In the genomic region with DNA sequence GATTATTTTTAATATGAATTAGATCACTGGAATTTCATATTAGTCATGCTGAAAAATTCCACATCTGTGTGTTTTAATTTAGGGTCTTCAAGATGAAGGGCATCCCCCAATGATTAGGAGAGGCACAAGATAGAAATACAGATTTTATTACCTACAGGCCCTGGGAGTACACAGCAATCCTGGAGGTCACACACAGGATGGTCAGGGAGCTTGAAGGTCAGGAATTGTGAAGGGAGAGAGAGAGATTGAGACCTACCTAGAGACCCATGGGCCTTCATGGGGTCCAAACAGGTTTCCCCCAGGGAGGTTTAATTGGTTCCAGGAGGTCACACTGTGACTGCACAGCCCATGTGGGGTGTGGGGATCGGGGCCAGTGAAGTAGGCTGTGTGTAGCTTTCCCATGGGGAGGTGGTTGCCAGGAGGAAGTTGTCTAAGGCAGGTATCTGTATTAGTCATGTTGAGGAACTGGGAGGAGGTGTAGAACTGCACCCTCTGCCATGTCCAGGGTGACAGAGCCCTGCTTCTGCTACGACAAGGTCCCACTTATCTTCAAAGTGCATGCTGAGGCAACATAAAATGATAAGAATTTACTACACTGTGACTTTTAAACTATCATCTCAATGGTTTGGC, we compare ENCODE assay signal across 8 cellular contexts. TPM values are rescaled to one million over a fixed set of nuclear protein-coding genes. Genes with fewer than 3 reads are reported as not detected.
DNase-seq lines count a peak whose midpoint lies in the region; ATAC-seq and TF ChIP-seq lines count a peak whose summit lies in the region.

No MANE protein-coding gene starts in this region.

- H3K4me1 Mint-ChIP-seq in MCF 10A (ENCODE audit: insufficient read depth, unreplicated experiment), result peaks cover 50% of the 10 kb centered on the region
- H3K4me1 Mint-ChIP-seq in activated CD8-positive, alpha-beta T cell treated with anti-CD3 and anti-CD28 coated beads for 36 hours (ENCODE audit: low read depth), result peaks cover 82% of the 10 kb centered on the region
- peaks cover 68% of the 10 kb centered on the region for H3K4me1 Mint-ChIP-seq in stimulated activated effector memory CD8-positive, alpha-beta T cell treated with anti-CD3 and anti-CD28 coated beads, Interleukin-12 subunit alpha, Interleukin-12 subunit beta, amount 100 ng/mL, for 72 hours

- H3K4me3 ChIP-seq in breast epithelium, result no peak overlapping the region

- H3K4me3 Mint-ChIP-seq in MCF 10A (ENCODE audit: unreplicated experiment), result no peak overlapping the region
- H3K4me3 Mint-ChIP-seq in activated CD8-positive, alpha-beta T cell treated with anti-CD3 and anti-CD28 coated beads for 36 hours, result no peak overlapping the region
- peak overlapping the region; percentile 18 for H3K4me3 Mint-ChIP-seq in stimulated activated effector memory CD8-positive, alpha-beta T cell treated with anti-CD3 and anti-CD28 coated beads, Interleukin-12 subunit alpha, Interleukin-12 subunit beta, amount 100 ng/mL, for 72 hours

- no TSS peak for BruUV-seq in MCF 10A (replicated peaks; lab: Mats Ljungman, UMichigan)

- ATAC-seq in HG03066 (IDR thresholded peaks at IDR 0.05; ENCODE audit: low read depth, unreplicated experiment), result peak; percentile 80
- ATAC-seq in activated CD8-positive, alpha-beta T cell treated with anti-CD3 and anti-CD28 coated beads for 36 hours, result peak; percentile 40
- ATAC-seq in stimulated activated effector memory CD8-positive, alpha-beta T cell treated with anti-CD3 and anti-CD28 coated beads, Interleukin-12 subunit alpha, Interleukin-12 subunit beta, amount 100 ng/mL, for 72 hours, result peak; percentile 55

- H3K9me3 ChIP-seq in breast epithelium, result no peaks in the 10 kb centered on the region

- TF ChIP-seq POLR2A in breast epithelium (IDR thresholded peaks at IDR 0.05), result no peak

- CTCF ChIA-PET in MCF 10A (lab: Yijun Ruan, JAX), result no interaction called here
- CTCF ChIA-PET in activated CD8-positive, alpha-beta T cell treated with anti-CD3 and anti-CD28 coated beads for 36 hours (lab: Charles Lee), result interaction anchor here (1.0 to 1.9 kb wide), 3 partner anchors 13 to 51 kb away, joined by 3 to 6 read pairs (median 3); no protein-coding TSS in a partner anchor

- peaks cover 9% of the 10 kb centered on the region for H3K36me3 Mint-ChIP-seq in MCF 10A (ENCODE audit: insufficient read depth, unreplicated experiment)
- peaks cover 31% of the 10 kb centered on the region for H3K36me3 Mint-ChIP-seq in activated CD8-positive, alpha-beta T cell treated with anti-CD3 and anti-CD28 coated beads for 36 hours (ENCODE audit: low read depth)
- peaks cover 89% of the 10 kb centered on the region for H3K36me3 Mint-ChIP-seq in stimulated activated effector memory CD8-positive, alpha-beta T cell treated with anti-CD3 and anti-CD28 coated beads, Interleukin-12 subunit alpha, Interleukin-12 subunit beta, amount 100 ng/mL, for 72 hours

- H3K36me3 ChIP-seq in breast epithelium, result no peaks in the 10 kb centered on the region

- peak overlapping the region in 1 of 2 donors; percentile 48 for H3K27ac ChIP-seq in breast epithelium

- H3K27me3 ChIP-seq in breast epithelium, result no peaks in the 10 kb centered on the region

- POLR2A ChIA-PET in MCF 10A (lab: Yijun Ruan, JAX), result interaction anchor here (0.5 to 5.1 kb wide), 7 partner anchors 9 to 517 kb away, joined by 3 to 46 read pairs (median 4); no protein-coding TSS in a partner anchor
- POLR2A ChIA-PET in activated CD8-positive, alpha-beta T cell treated with anti-CD3 and anti-CD28 coated beads for 36 hours (lab: Charles Lee), result interaction anchor here (1.3 kb wide), 1 partner anchor 81 kb away, joined by 3 read pairs; no protein-coding TSS in a partner anchor

- H3K27me3 Mint-ChIP-seq in MCF 10A (ENCODE audit: insufficient read depth, unreplicated experiment), result no peaks in the 10 kb centered on the region
- H3K27me3 Mint-ChIP-seq in activated CD8-positive, alpha-beta T cell treated with anti-CD3 and anti-CD28 coated beads for 36 hours, result no peaks in the 10 kb centered on the region

- TF ChIP-seq CTCF in MCF 10A (IDR thresholded peaks at IDR 0.05; ENCODE audit: unreplicated experiment), result no peak
- TF ChIP-seq CTCF in breast epithelium (IDR thresholded peaks at IDR 0.05), result no peak
- TF ChIP-seq CTCF in activated CD8-positive, alpha-beta T cell treated with anti-CD3 and anti-CD28 coated beads for 36 hours (IDR thresholded peaks at IDR 0.05), result no peak

- intact Hi-C loops in MCF 10A (cut with micrococcal nuclease) (no loop called here), breast epithelium (cut with DNase I; ENCODE audit: low total_unique reads) (no loop called here)
- intact Hi-C loops in activated CD8-positive, alpha-beta T cell treated with anti-CD3 and anti-CD28 coated beads for 36 hours (cut with micrococcal nuclease), result no loop called here

- peaks cover 0 to 6% of the 10 kb centered on the region in 2 donors for H3K4me1 ChIP-seq in breast epithelium

- DNase-seq in MCF 10A (ENCODE audit: unreplicated experiment) (peak; percentile 76), breast epithelium (ENCODE audit: low spot score in 2 of 2) (no peak), HuH-7.5 (ENCODE audit: low spot score) (no peak), NCI-H1417 treated with DMSO at 0.1 percent for 48 hours (lab: John Stamatoyannopoulos, UW) (no peak)
- no peak for DNase-seq in activated CD8-positive, alpha-beta T cell treated with anti-CD3 and anti-CD28 coated beads for 36 hours
- no peak for DNase-seq in stimulated activated effector memory CD8-positive, alpha-beta T cell treated with anti-CD3 and anti-CD28 coated beads, Interleukin-12 subunit alpha, Interleukin-12 subunit beta, amount 100 ng/mL, for 72 hours (ENCODE audit: low spot score in 2 of 2)
- DNase-seq in NK-92 treated with Interleukin-12 subunit alpha and Interleukin-12 subunit beta, amount 100 ng/mL, for 24 hours (lab: John Stamatoyannopoulos, UW), result no peak

- H3K9me3 Mint-ChIP-seq in MCF 10A (ENCODE audit: unreplicated experiment), result no peaks in the 10 kb centered on the region
- H3K9me3 Mint-ChIP-seq in activated CD8-positive, alpha-beta T cell treated with anti-CD3 and anti-CD28 coated beads for 36 hours, result no peaks in the 10 kb centered on the region
- H3K9me3 Mint-ChIP-seq in stimulated activated effector memory CD8-positive, alpha-beta T cell treated with anti-CD3 and anti-CD28 coated beads, Interleukin-12 subunit alpha, Interleukin-12 subunit beta, amount 100 ng/mL, for 72 hours, result no peaks in the 10 kb centered on the region

- H3K27ac Mint-ChIP-seq in MCF 10A (ENCODE audit: low read depth, unreplicated experiment), result peak overlapping the region; percentile 8
- H3K27ac Mint-ChIP-seq in activated CD8-positive, alpha-beta T cell treated with anti-CD3 and anti-CD28 coated beads for 36 hours, result peak overlapping the region; percentile 1
- H3K27ac Mint-ChIP-seq in stimulated activated effector memory CD8-positive, alpha-beta T cell treated with anti-CD3 and anti-CD28 coated beads, Interleukin-12 subunit alpha, Interleukin-12 subunit beta, amount 100 ng/mL, for 72 hours, result no peak overlapping the region

RNA-seq across cellular contexts. Expression of a gene that starts 18.3 kb away (rescaled TPM):
- 33.1 and 37.4 TPM in 2 replicates for total RNA-seq in MCF 10A (2022)
- 10 to 100 TPM; 61.6 to 83.2 (median 75.7) TPM for total RNA-seq in breast epithelium
- total RNA-seq in activated CD8-positive, alpha-beta T cell treated with anti-CD3 and anti-CD28 coated beads for 36 hours, result 10 to 100 TPM; 44.9 to 45.1 TPM
